ENCODE assay signal across 21 cellular contexts in the genomic region with DNA sequence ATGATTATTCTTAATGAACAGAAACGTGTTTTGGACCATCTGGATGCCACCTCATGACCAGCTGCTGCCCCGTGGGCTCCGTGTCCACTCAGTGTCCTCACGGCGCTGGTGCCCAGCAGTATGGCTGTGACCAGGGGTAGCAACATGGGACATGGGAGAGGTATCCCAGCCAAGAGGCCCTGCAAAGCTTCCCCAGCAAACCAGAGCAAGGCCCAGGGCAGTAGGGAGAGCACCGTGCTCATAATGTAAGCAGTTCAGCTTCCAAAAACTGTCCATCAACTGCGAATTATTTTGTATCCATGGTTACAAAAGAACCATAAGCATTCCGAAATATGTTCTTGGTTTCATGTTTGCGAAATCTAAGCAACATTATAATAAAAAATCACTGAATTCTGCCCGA.
DNase-seq lines count a peak whose midpoint lies in the region; ATAC-seq and TF ChIP-seq lines count a peak whose summit lies in the region.
"Had no signal": no experiment of that assay in that cellular context is flagged by ENCODE, and none has a peak within 500 bp of the region (broad histone marks: within the 10 kb centered on the region; RNA-seq: fewer than 3 reads in every experiment).

No MANE protein-coding gene starts in this region.

- H3K4me3 ChIP-seq in coronary artery (no peak overlapping the region), gastroesophageal sphincter (peak overlapping the region in 1 of 2 donors; percentile 1)
- H3K4me3 ChIP-seq: GM12878, heart left ventricle, prostate gland, SJSA1 had no signal

- no peak overlapping the region for H3K27ac Mint-ChIP-seq in activated T-helper 2 cell treated with anti-CD3 and anti-CD28 coated beads, Interferon-gamma antibody, Interleukin-2, Interleukin-4, amounts not matched to agents 10 μg/mL and 5 μg/mL and 100 μg/mL, durations not matched to agents 14 hours and 24 hours and 36 hours
- H3K27ac Mint-ChIP-seq: activated naive CD4-positive, alpha-beta T cell treated with anti-CD3 and anti-CD28 coated beads for 36 hours; CD8-positive, alpha-beta T cell had no signal

- peaks cover 4% of the 10 kb centered on the region for H3K9me3 Mint-ChIP-seq in activated T-helper 2 cell treated with anti-CD3 and anti-CD28 coated beads, Interferon-gamma antibody, Interleukin-2, Interleukin-4, amounts not matched to agents 10 μg/mL and 5 μg/mL and 100 μg/mL, durations not matched to agents 14 hours and 24 hours and 36 hours

- no peaks in the 10 kb centered on the region for H3K4me1 Mint-ChIP-seq in activated T-helper 2 cell treated with anti-CD3 and anti-CD28 coated beads, Interferon-gamma antibody, Interleukin-2, Interleukin-4, amounts not matched to agents 10 μg/mL and 5 μg/mL and 100 μg/mL, durations not matched to agents 14 hours and 24 hours and 36 hours (ENCODE audit: low read depth)

- DNase-seq in GM04504 (ENCODE audit: low read depth): peak; percentile 40
- DNase-seq in coronary artery (ENCODE audit: low spot score): peak; percentile 68
- peak; percentile 47 for DNase-seq in stromal cell of bone marrow (ENCODE audit: low read depth)
- DNase-seq in DMS 273 treated with DMSO at 0.1 percent for 48 hours (lab: John Stamatoyannopoulos, UW): no peak
- no peak for DNase-seq in activated T-helper 2 cell treated with anti-CD3 and anti-CD28 coated beads, Interferon-gamma antibody, Interleukin-2, Interleukin-4, amounts not matched to agents 10 μg/mL and 5 μg/mL and 100 μg/mL, durations not matched to agents 14 hours and 24 hours and 36 hours (ENCODE audit: low spot score)
- DNase-seq in ureter (ENCODE audit: low spot score): no peak
- DNase-seq: activated CD8-positive, alpha-beta memory T cell treated with anti-CD3 and anti-CD28 coated beads for 24 hours; activated naive CD4-positive, alpha-beta T cell treated with anti-CD3 and anti-CD28 coated beads for 36 hours; activated T-cell treated with anti-CD3 and anti-CD28 coated beads, Interleukin-2, amount 50 U/mL, for 4 hours; CD8-positive, alpha-beta T cell; effector CD4-positive, alpha-beta T cell; GF-D8; heart left ventricle; NCI-H2107; substantia nigra had no signal

- TF ChIP-seq EP300 in gastroesophageal sphincter (IDR thresholded peaks at IDR 0.05): no peak

- TF ChIP-seq POLR2A in gastroesophageal sphincter (IDR thresholded peaks at IDR 0.05): no peak

- H3K36me3 Mint-ChIP-seq in activated T-helper 2 cell treated with anti-CD3 and anti-CD28 coated beads, Interferon-gamma antibody, Interleukin-2, Interleukin-4, amounts not matched to agents 10 μg/mL and 5 μg/mL and 100 μg/mL, durations not matched to agents 14 hours and 24 hours and 36 hours (ENCODE audit: low read depth): no peaks in the 10 kb centered on the region
- H3K36me3 Mint-ChIP-seq: CD8-positive, alpha-beta T cell had no signal

- H3K27ac ChIP-seq in coronary artery (no peak overlapping the region), gastroesophageal sphincter (peak overlapping the region in 3 of 4 donors; percentile 67 to 80 (median 72))
- H3K27ac ChIP-seq: HL-60, prostate gland, SJSA1 had no signal

- peak; percentile 49 for ATAC-seq in gastroesophageal sphincter
- no peak for ATAC-seq in HG02623 (IDR thresholded peaks at IDR 0.05; ENCODE audit: unreplicated experiment)
- ATAC-seq: activated T-cell treated with anti-CD3 and anti-CD28 coated beads, Interleukin-2, amount 50 U/mL, for 4 hours; CD8-positive, alpha-beta T cell; GM12878; heart left ventricle had no signal

- H3K36me3 ChIP-seq in gastroesophageal sphincter: no peaks in the 10 kb centered on the region
- H3K36me3 ChIP-seq: heart left ventricle, prostate gland, SJSA1 had no signal

- no peaks in the 10 kb centered on the region for H3K27me3 ChIP-seq in gastroesophageal sphincter
- H3K27me3 ChIP-seq: heart left ventricle, SJSA1 had no signal

- WGBS in gastroesophageal sphincter (ENCODE audit: low coverage in 1 of 2), 2 donors: 23 to 64% methylated on average over 8 of the region's 10 CpGs

- peaks cover 0 to 7% (median 0%) of the 10 kb centered on the region in 3 donors for H3K9me3 ChIP-seq in gastroesophageal sphincter
- H3K9me3 ChIP-seq: prostate gland had no signal

- H3K4me1 ChIP-seq in gastroesophageal sphincter: peaks cover 0 to 72% (median 10%) of the 10 kb centered on the region in 3 donors
- H3K4me1 ChIP-seq: prostate gland, SJSA1 had no signal

- H3K4me3 Mint-ChIP-seq in activated T-helper 2 cell treated with anti-CD3 and anti-CD28 coated beads, Interferon-gamma antibody, Interleukin-2, Interleukin-4, amounts not matched to agents 10 μg/mL and 5 μg/mL and 100 μg/mL, durations not matched to agents 14 hours and 24 hours and 36 hours (ENCODE audit: low read depth): no peak overlapping the region
- H3K4me3 Mint-ChIP-seq: activated naive CD4-positive, alpha-beta T cell treated with anti-CD3 and anti-CD28 coated beads for 36 hours; activated T-cell treated with anti-CD3 and anti-CD28 coated beads, Interleukin-2, amount 50 U/mL, for 4 hours; CD8-positive, alpha-beta T cell had no signal

- intact Hi-C loops in activated T-helper 2 cell treated with anti-CD3 and anti-CD28 coated beads, Interferon-gamma antibody, Interleukin-2, Interleukin-4, amounts not matched to agents 10 μg/mL and 5 μg/mL and 100 μg/mL, durations not matched to agents 14 hours and 24 hours and 36 hours (cut with micrococcal nuclease): no loop called here

- H3K27me3 Mint-ChIP-seq in activated T-helper 2 cell treated with anti-CD3 and anti-CD28 coated beads, Interferon-gamma antibody, Interleukin-2, Interleukin-4, amounts not matched to agents 10 μg/mL and 5 μg/mL and 100 μg/mL, durations not matched to agents 14 hours and 24 hours and 36 hours (ENCODE audit: low read depth): no peaks in the 10 kb centered on the region

- TF ChIP-seq CTCF in coronary artery (IDR thresholded peaks at IDR 0.05) (no peak), gastroesophageal sphincter (IDR thresholded peaks at IDR 0.05) (no peak)

Comparison
In these comparisons a context has a peak if more than half of its experiments do, and no peak if none do; other contexts are left out.
1. DNase-seq: peak in GM04504 (single experiment), coronary artery (single experiment) and stromal cell of bone marrow (single experiment); none in DMS 273 treated with DMSO at 0.1 percent for 48 hours (single experiment), activated T-helper 2 cell treated with anti-CD3 and anti-CD28 coated beads, Interferon-gamma antibody, Interleukin-2, Interleukin-4, amounts not matched to agents 10 μg/mL and 5 μg/mL and 100 μg/mL, durations not matched to agents 14 hours and 24 hours and 36 hours (single experiment) and ureter (single experiment).
2. H3K27ac ChIP-seq: peak in gastroesophageal sphincter (3 of 4); none in coronary artery (0 of 2).